In genomic region chr12:46378530-46378929, GRCh38 we compare ENCODE assay signal across 1 cellular context.
TF ChIP-seq lines count a peak whose summit lies in the region.

No MANE protein-coding gene starts in this region.

TF ChIP-seq in WTC11, 78 proteins besides CTCF, POLR2A, EP300 and RAD21:
- TF ChIP-seq ZBTB21 (CRISPR knock-in tag; IDR thresholded peaks at IDR 0.05; ENCODE audit: borderline replicate concordance) = no peak
- TF ChIP-seq HMGXB4 (CRISPR knock-in tag; IDR thresholded peaks at IDR 0.05) = no peak
- no peak for TF ChIP-seq ARID4B (CRISPR knock-in tag; IDR thresholded peaks at IDR 0.05; ENCODE audit: borderline replicate concordance)
- no peak for TF ChIP-seq ZNF396 (CRISPR knock-in tag; IDR thresholded peaks at IDR 0.05; ENCODE audit: borderline replicate concordance)
- no peak for TF ChIP-seq FOXP4 (CRISPR knock-in tag; IDR thresholded peaks at IDR 0.05)
